In the genomic region with DNA sequence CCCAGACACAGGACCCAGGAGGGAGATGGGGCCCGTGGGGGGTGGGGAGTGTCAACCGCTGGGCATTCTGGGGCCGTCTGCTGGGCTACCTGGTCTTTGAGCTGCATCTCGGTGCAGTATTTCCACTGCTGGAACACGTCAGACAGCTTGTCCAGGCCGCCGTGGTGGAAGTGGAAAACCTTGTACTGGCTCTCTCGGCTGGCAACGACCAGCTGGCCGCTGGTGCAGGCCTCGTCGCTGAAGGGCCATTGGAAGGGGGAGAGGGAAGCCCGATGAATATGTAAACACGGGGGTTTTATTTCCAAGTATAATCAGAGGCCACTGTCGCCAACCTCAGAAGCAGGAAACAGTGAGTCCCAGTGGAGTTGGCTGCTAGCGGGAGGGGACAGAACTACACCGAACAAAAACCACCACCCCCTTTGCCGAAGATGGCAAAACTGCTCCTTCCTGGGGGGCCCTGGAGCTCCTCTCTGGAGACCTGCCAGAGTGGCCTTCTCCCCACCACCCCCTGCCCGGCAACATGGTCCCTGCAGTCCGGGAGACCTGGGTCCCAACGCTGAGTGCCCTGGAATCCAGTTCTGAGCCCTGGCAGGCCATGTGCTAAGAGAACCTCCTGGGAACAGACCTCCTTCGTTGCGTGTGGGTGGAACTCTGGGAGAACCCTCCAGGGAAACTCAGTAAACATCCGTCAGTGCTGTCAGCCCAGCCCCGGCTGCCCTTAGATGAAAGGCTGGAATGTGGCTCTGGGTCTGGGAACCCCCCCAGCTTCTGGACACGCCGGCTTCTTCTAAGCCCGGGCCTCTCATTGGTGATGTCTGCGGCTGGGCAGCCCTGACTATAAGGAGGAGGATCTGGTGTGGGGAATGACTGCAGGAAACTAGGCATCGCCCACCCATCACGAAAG, we compare ENCODE assay signal across 8 cellular contexts.
A peak's percentile ranks its signal among the peaks of the same experiment; 100 is the strongest.
DNase-seq lines count a peak whose midpoint lies in the region; ATAC-seq and TF ChIP-seq lines count a peak whose summit lies in the region.

No MANE protein-coding gene starts in this region.

- TF ChIP-seq CTCF in sigmoid colon (IDR thresholded peaks at IDR 0.05) = no peak

- H3K27me3 ChIP-seq in adipocyte (replicated peaks; ENCODE audit: control insufficient read depth, insufficient read depth, low read length) (no peaks in the 10 kb centered on the region), iPS-18a (ENCODE audit: control insufficient read depth, insufficient read depth, low read length) (no peaks in the 10 kb centered on the region), sigmoid colon (no peaks in the 10 kb centered on the region)

- no peak overlapping the region for H3K4me3 ChIP-seq in adipocyte (ENCODE audit: low read length)
- peak overlapping the region; percentile 49 for H3K4me3 ChIP-seq in iPS-18a (ENCODE audit: low read length)
- no peak overlapping the region for H3K4me3 ChIP-seq in sigmoid colon

- TF ChIP-seq EP300 in sigmoid colon (IDR thresholded peaks at IDR 0.05) = no peak

- H3K9ac ChIP-seq in adipocyte (ENCODE audit: low read length) = no peak overlapping the region
- H3K9ac ChIP-seq in iPS-18a (ENCODE audit: low read length) = peak overlapping the region; percentile 65

- intact Hi-C loops in sigmoid colon (cut with DNase I) = loop anchor here (2.0 kb wide), 1 partner anchor 41 kb away; no protein-coding TSS in a partner anchor

- H3K27ac ChIP-seq in iPS-18a (ENCODE audit: low read length) (no peak overlapping the region), sigmoid colon (peak overlapping the region; percentile 41 to 70 (median 59))

- peaks cover 17% of the 10 kb centered on the region for H3K4me1 ChIP-seq in adipocyte (ENCODE audit: control insufficient read depth, insufficient read depth, low read length)
- peaks cover 63% of the 10 kb centered on the region for H3K4me1 ChIP-seq in iPS-18a (ENCODE audit: control insufficient read depth, low read depth, low read length)
- peaks cover 0 to 24% (median 20%) of the 10 kb centered on the region in 4 donors for H3K4me1 ChIP-seq in sigmoid colon

- DNase-seq in GM04503 (ENCODE audit: low read depth) = peak; percentile 58
- DNase-seq in adipocyte (ENCODE audit: low read depth) = peak; percentile 57
- peak; percentile 75 for DNase-seq in sigmoid colon
- no peak for DNase-seq in SKM-1 treated with dmso at 0.1 percent for 144 hours (lab: John Stamatoyannopoulos, UW; ENCODE audit: unreplicated experiment)
- no peak for DNase-seq in COR-L47 (lab: John Stamatoyannopoulos, UW)

- no peak for TF ChIP-seq POLR2A in sigmoid colon (IDR thresholded peaks at IDR 0.05)

- WGBS in sigmoid colon, 2 donors = 55 to 83% methylated on average over 31 of the region's 31 CpGs

- H3K36me3 ChIP-seq in adipocyte (ENCODE audit: control insufficient read depth, insufficient read depth, low read length, severe bottlenecking) (peaks cover 44% of the 10 kb centered on the region), iPS-18a (ENCODE audit: control insufficient read depth, low read depth, low read length) (peaks cover 5% of the 10 kb centered on the region), sigmoid colon (peaks cover 0 to 19% (median 6%) of the 10 kb centered on the region in 4 donors)

- H3K9me3 ChIP-seq in adipocyte (ENCODE audit: control insufficient read depth, low read length) (no peaks in the 10 kb centered on the region), iPS-18a (ENCODE audit: control insufficient read depth, low read depth, low read length) (no peaks in the 10 kb centered on the region), sigmoid colon (no peaks in the 10 kb centered on the region)

- ATAC-seq in HG02938 (IDR thresholded peaks at IDR 0.05; ENCODE audit: unreplicated experiment) (no peak), GM21423 (IDR thresholded peaks at IDR 0.05; ENCODE audit: unreplicated experiment) (no peak)

Comparison
In these comparisons a context has a peak if more than half of its experiments do, and no peak if none do; other contexts are left out.
1. DNase-seq: peak in GM04503 (single experiment), adipocyte (single experiment) and sigmoid colon (single experiment); none in SKM-1 treated with dmso at 0.1 percent for 144 hours (single experiment) and COR-L47 (single experiment).